Comparison of ENCODE assay signal across 1 cellular context in genomic region chrX:150569155-150569477, GRCh38.
TF ChIP-seq lines count a peak whose summit lies in the region.

No MANE protein-coding gene starts in this region.

TF ChIP-seq in GM23338, 12 proteins besides CTCF, POLR2A, EP300 and RAD21 (continued from another document):
- TF ChIP-seq ETS1 (IDR thresholded peaks at IDR 0.05) (no peak), REST (IDR thresholded peaks at IDR 0.05; ENCODE audit: unreplicated experiment) (no peak)
